ENCODE assay signal across 18 cellular contexts in genomic region chr5:41416336-41416735, GRCh38.
A peak's percentile ranks its signal among the peaks of the same experiment; 100 is the strongest.
DNase-seq lines count a peak whose midpoint lies in the region; ATAC-seq, FAIRE-seq and TF ChIP-seq lines count a peak whose summit lies in the region.
"Had no signal": no experiment of that assay in that cellular context is flagged by ENCODE, and none has a peak within 500 bp of the region (broad histone marks: within the 10 kb centered on the region; RNA-seq: fewer than 3 reads in every experiment).

No MANE protein-coding gene starts in this region.

- H3K36me3 Mint-ChIP-seq in CD8-positive, alpha-beta memory T cell, result no peaks in the 10 kb centered on the region
- H3K36me3 Mint-ChIP-seq: CD4-positive, CD25-positive, alpha-beta regulatory T cell had no signal

- H3K79me1 ChIP-seq in mesendoderm (ENCODE audit: low read length), result no peaks in the 10 kb centered on the region

- H4K5ac ChIP-seq in mesendoderm (ENCODE audit: low read length), result no peak overlapping the region

- ATAC-seq in HG02885 (IDR thresholded peaks at IDR 0.05; ENCODE audit: poor library complexity, unreplicated experiment), result no peak

- H2BK15ac ChIP-seq in mesendoderm (replicated peaks; ENCODE audit: low read depth), result no peak overlapping the region

- no peak overlapping the region for H4K8ac ChIP-seq in mesendoderm (ENCODE audit: low read depth, low read length)

- no CpG with 5 or more reads among the region's 1 CpG for WGBS in mesendoderm (ENCODE audit: extremely low coverage, insufficient coverage, low lambda C conversion rate)

- H3K4me1 Mint-ChIP-seq in CD8-positive, alpha-beta memory T cell, result no peaks in the 10 kb centered on the region
- H3K4me1 Mint-ChIP-seq: CD4-positive, CD25-positive, alpha-beta regulatory T cell had no signal

- no peak overlapping the region for H3K27ac Mint-ChIP-seq in CD8-positive, alpha-beta memory T cell
- H3K27ac Mint-ChIP-seq: CD4-positive, CD25-positive, alpha-beta regulatory T cell had no signal

- peaks cover 0 to 3% (median 0%) of the 10 kb centered on the region in 5 donors for H3K9me3 Mint-ChIP-seq in CD8-positive, alpha-beta memory T cell

- H3K4me1 ChIP-seq in right atrium auricular region, result peaks cover 0 to 22% of the 10 kb centered on the region in 2 donors
- H3K4me1 ChIP-seq in mesendoderm (ENCODE audit: control insufficient read depth, low read depth, low read length), result no peaks in the 10 kb centered on the region
- H3K4me1 ChIP-seq in CD8-positive, alpha-beta memory T cell (ENCODE audit: insufficient read depth, low read length), result no peaks in the 10 kb centered on the region
- H3K4me1 ChIP-seq: HAP-1 had no signal

- no peak overlapping the region for H3K4me3 ChIP-seq in right atrium auricular region
- no peak overlapping the region for H3K4me3 ChIP-seq in mesendoderm (ENCODE audit: low read length)
- no peak overlapping the region for H3K4me3 ChIP-seq in CD8-positive, alpha-beta memory T cell (ENCODE audit: low read length)
- H3K4me3 ChIP-seq: HAP-1, PC-9, SK-N-MC had no signal

- H3K23ac ChIP-seq in mesendoderm (ENCODE audit: low read length), result no peak overlapping the region

- no peak overlapping the region for H3K4me2 ChIP-seq in mesendoderm (ENCODE audit: low read length)
- H3K4me2 ChIP-seq: PC-9 had no signal

- no peaks in the 10 kb centered on the region for H3K27me3 Mint-ChIP-seq in CD8-positive, alpha-beta memory T cell
- H3K27me3 Mint-ChIP-seq: CD4-positive, CD25-positive, alpha-beta regulatory T cell had no signal

- H3K27me3 ChIP-seq in right atrium auricular region (no peaks in the 10 kb centered on the region), mesendoderm (ENCODE audit: insufficient read depth, low read length, poor library complexity) (no peaks in the 10 kb centered on the region)
- H3K27me3 ChIP-seq in CD8-positive, alpha-beta memory T cell (ENCODE audit: insufficient read depth, low read length, poor library complexity, severe bottlenecking), result no peaks in the 10 kb centered on the region

- no peak overlapping the region for H3K9ac ChIP-seq in mesendoderm (ENCODE audit: low read length)

- CTCF ChIA-PET in CD8-positive, alpha-beta memory T cell (lab: Charles Lee), result no interaction called here

- no peak overlapping the region for H2BK120ac ChIP-seq in mesendoderm (ENCODE audit: low read depth, low read length)

- H3K79me2 ChIP-seq in mesendoderm (ENCODE audit: control insufficient read depth, insufficient read depth, low read length), result no peaks in the 10 kb centered on the region

- no peaks in the 10 kb centered on the region for H3K36me3 ChIP-seq in right atrium auricular region
- H3K36me3 ChIP-seq in mesendoderm (ENCODE audit: control insufficient read depth, insufficient read depth, low read length), result no peaks in the 10 kb centered on the region
- H3K36me3 ChIP-seq in CD8-positive, alpha-beta memory T cell (ENCODE audit: insufficient read depth, low read length), result no peaks in the 10 kb centered on the region
- H3K36me3 ChIP-seq: HAP-1 had no signal

- H3K4ac ChIP-seq in mesendoderm (ENCODE audit: low read depth, low read length), result no peak overlapping the region

- H3K4me3 Mint-ChIP-seq in CD8-positive, alpha-beta memory T cell, result no peak overlapping the region
- H3K4me3 Mint-ChIP-seq: CD4-positive, CD25-positive, alpha-beta regulatory T cell had no signal

- peak; percentile 89 for FAIRE-seq in H54 (lab: Jason Lieb, UNC)
- FAIRE-seq: GM19239 had no signal

- H2BK5ac ChIP-seq in mesendoderm (ENCODE audit: low read length), result no peak overlapping the region

- no peak overlapping the region for H3K56ac ChIP-seq in mesendoderm (ENCODE audit: low read length)

- no peak overlapping the region for H3K18ac ChIP-seq in mesendoderm (ENCODE audit: low read length)

- POLR2A ChIA-PET in CD8-positive, alpha-beta memory T cell (lab: Charles Lee), result no interaction called here

- no peak for TF ChIP-seq POLR2A in H54 (IDR thresholded peaks at IDR 0.05; ENCODE audit: low read depth, low read length)

- DNase-seq in H54 (ENCODE audit: insufficient read length, low spot score) (no peak), NCI-H446 treated with DMSO at 0.1 percent for 48 hours (lab: John Stamatoyannopoulos, UW) (peak; percentile 97), cerebellum (ENCODE audit: low spot score) (peak; percentile 40), right atrium auricular region (ENCODE audit: low spot score) (no peak), mesendoderm (no peak), GF-D8 (lab: John Stamatoyannopoulos, UW) (no peak)
- no peak for DNase-seq in CD8-positive, alpha-beta memory T cell
- DNase-seq: ACHN; CD4-positive, CD25-positive, alpha-beta regulatory T cell; EL; MV-4-11; NCI-H1417 treated with DMSO at 0.1 percent for 48 hours; NCI-H1930; PC-9 had no signal

- H2AK5ac ChIP-seq in mesendoderm (ENCODE audit: low read length), result no peak overlapping the region

- peak overlapping the region; percentile 16 to 79 for H3K27ac ChIP-seq in right atrium auricular region
- no peak overlapping the region for H3K27ac ChIP-seq in mesendoderm (ENCODE audit: low read depth, low read length)
- H3K27ac ChIP-seq in CD8-positive, alpha-beta memory T cell (ENCODE audit: low read depth, low read length), result no peak overlapping the region
- H3K27ac ChIP-seq: PC-9, SK-N-MC had no signal

- no peak for TF ChIP-seq CTCF in right atrium auricular region (IDR thresholded peaks at IDR 0.05)

- H3K9me3 ChIP-seq in right atrium auricular region, result no peaks in the 10 kb centered on the region
- no peaks in the 10 kb centered on the region for H3K9me3 ChIP-seq in CD8-positive, alpha-beta memory T cell (ENCODE audit: low read length)
- H3K9me3 ChIP-seq: HAP-1 had no signal

Comparison
In these comparisons a context has a peak if more than half of its experiments do, and no peak if none do; other contexts are left out.
1. DNase-seq: peak in NCI-H446 treated with DMSO at 0.1 percent for 48 hours (single experiment) and cerebellum (single experiment); none in H54 (single experiment), right atrium auricular region (single experiment), mesendoderm (single experiment), GF-D8 (single experiment) and CD8-positive, alpha-beta memory T cell (0 of 5).
2. H3K27ac ChIP-seq: peak in right atrium auricular region (2 of 2); none in mesendoderm (single experiment) and CD8-positive, alpha-beta memory T cell (single experiment).